10 cellular contexts compared by ENCODE assay signal in genomic region chr6:27679968-27680694, GRCh38.
DNase-seq lines count a peak whose midpoint lies in the region; ATAC-seq and TF ChIP-seq lines count a peak whose summit lies in the region.
"Had no signal": no experiment of that assay in that cellular context is flagged by ENCODE, and none has a peak within 500 bp of the region (broad histone marks: within the 10 kb centered on the region; RNA-seq: fewer than 3 reads in every experiment).

No MANE protein-coding gene starts in this region.

- peaks cover 29% of the 10 kb centered on the region for H3K4me1 Mint-ChIP-seq in chondrocyte (ENCODE audit: low read depth)
- peaks cover 0 to 21% (median 4%) of the 10 kb centered on the region in 3 donors for H3K4me1 Mint-ChIP-seq in naive B cell

- H3K4me3 Mint-ChIP-seq in chondrocyte (ENCODE audit: unreplicated experiment), result peak overlapping the region; percentile 74
- H3K4me3 Mint-ChIP-seq in naive B cell, result peak overlapping the region in 6 of 8 donors; percentile 6 to 68 (median 36)

- H3K9me3 Mint-ChIP-seq in chondrocyte (ENCODE audit: low read depth) (no peaks in the 10 kb centered on the region), naive B cell (peaks cover 5 to 54% (median 30%) of the 10 kb centered on the region in 7 donors)

- H3K36me3 Mint-ChIP-seq in chondrocyte (ENCODE audit: low read depth) (no peaks in the 10 kb centered on the region), naive B cell (peaks cover 0 to 12% of the 10 kb centered on the region in 2 donors)

- H3K27ac Mint-ChIP-seq in chondrocyte (ENCODE audit: unreplicated experiment), result peak overlapping the region; percentile 28
- H3K27ac Mint-ChIP-seq in naive B cell, result peak overlapping the region in 5 of 6 donors; percentile 8 to 95 (median 72)

- H3K27me3 Mint-ChIP-seq in chondrocyte (ENCODE audit: low read depth) (peaks cover 29% of the 10 kb centered on the region), naive B cell (peaks cover 61 to 79% (median 66%) of the 10 kb centered on the region in 3 donors)

- peak; percentile 4 for ATAC-seq in HG03196 (IDR thresholded peaks at IDR 0.05; ENCODE audit: unreplicated experiment)
- ATAC-seq in naive B cell (ENCODE audit: low read depth in 2 of 2), result no peak
- no peak for ATAC-seq in GM21723 (IDR thresholded peaks at IDR 0.05; ENCODE audit: unreplicated experiment)

- H3K4me3 ChIP-seq in GM12865 (ENCODE audit: low read depth, low read length), result peak overlapping the region; percentile 9; the same call in 1 of the 2 replicates
- H3K4me3 ChIP-seq: HAP-1 had no signal

- DNase-seq in GM12865 (ENCODE audit: low read depth) (peak; percentile 56), chondrocyte (ENCODE audit: low spot score) (no peak), naive B cell (no peak), mucosa of gallbladder (ENCODE audit: low spot score) (no peak), SKM-1 (lab: John Stamatoyannopoulos, UW; ENCODE audit: unreplicated experiment) (no peak), DMS114 treated with DMSO at 0.1 percent for 48 hours (lab: John Stamatoyannopoulos, UW; ENCODE audit: unreplicated experiment) (no peak)
- DNase-seq: activated naive CD4-positive, alpha-beta T cell treated with anti-CD3 and anti-CD28 coated beads, Interleukin-2, amount 50 U/mL, for 16 hours had no signal

- TF ChIP-seq CTCF in GM12865 (IDR thresholded peaks at IDR 0.05; ENCODE audit: insufficient read depth, low read depth, low read length, missing control alignments) (no peak), chondrocyte (IDR thresholded peaks at IDR 0.05) (no peak)
